In the genomic region with DNA sequence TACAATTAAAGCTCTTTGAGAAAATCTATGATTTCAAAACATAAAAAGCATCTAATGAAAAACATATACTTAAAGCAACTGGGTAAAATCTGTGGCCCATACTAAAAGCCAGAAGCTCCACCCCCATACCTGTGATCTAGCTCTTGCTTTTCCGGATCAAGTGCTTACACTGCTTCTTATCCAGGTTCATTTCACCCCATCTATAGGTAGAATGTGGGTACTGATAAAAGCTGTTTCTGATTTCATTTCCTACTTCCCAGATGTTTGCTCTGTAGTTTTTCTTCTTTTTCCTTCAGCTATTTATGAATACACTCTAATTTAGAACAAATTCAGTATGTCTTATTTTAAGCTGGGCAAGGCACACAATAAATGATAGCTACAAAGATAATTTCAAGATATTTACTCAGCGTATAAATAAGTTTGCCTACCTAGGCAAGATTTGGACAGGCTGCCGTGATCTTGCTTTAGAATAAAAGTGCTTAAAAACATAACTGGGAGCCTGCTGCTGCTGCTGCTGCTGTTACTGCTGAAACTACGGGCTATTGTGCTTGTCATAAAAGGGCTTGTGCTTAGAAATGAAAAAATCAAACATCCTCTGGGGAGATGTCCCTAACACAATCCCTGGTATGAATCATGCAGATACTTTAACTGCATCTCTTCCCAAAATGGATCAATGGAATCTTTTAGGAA, we compare ENCODE assay signal across 8 cellular contexts. TPM values are rescaled to one million over a fixed set of nuclear protein-coding genes. Genes with fewer than 3 reads are reported as not detected.
DNase-seq lines count a peak whose midpoint lies in the region; ATAC-seq and TF ChIP-seq lines count a peak whose summit lies in the region.

No MANE protein-coding gene starts in this region.

- H3K27ac ChIP-seq in heart right ventricle, result peak overlapping the region in 7 of 10 donors; percentile 86 to 96 (median 89)
- no peak overlapping the region for H3K27ac ChIP-seq in adrenal gland
- H3K27ac ChIP-seq in upper lobe of right lung, result no peak overlapping the region

- DNase-seq in heart right ventricle, result no peak
- no peak for DNase-seq in left ventricle myocardium superior
- peak; percentile 70 for DNase-seq in NCI-H2029 (lab: John Stamatoyannopoulos, UW)
- DNase-seq in adrenal gland, result no peak
- no peak for DNase-seq in kidney epithelial cell (ENCODE audit: low read depth)
- DNase-seq in upper lobe of right lung, result no peak
- no peak for DNase-seq in SKM-1 treated with dmso at 0.1 percent for 144 hours (lab: John Stamatoyannopoulos, UW; ENCODE audit: unreplicated experiment)

- H3K9me3 ChIP-seq in heart right ventricle (no peaks in the 10 kb centered on the region), adrenal gland (replicated peaks in 1 of 3) (no peaks in the 10 kb centered on the region), upper lobe of right lung (no peaks in the 10 kb centered on the region)

- TF ChIP-seq POLR2A in adrenal gland (IDR thresholded peaks at IDR 0.05), result no peak

- H3K27me3 ChIP-seq in heart right ventricle, result no peaks in the 10 kb centered on the region
- no peaks in the 10 kb centered on the region for H3K27me3 ChIP-seq in adrenal gland
- no peaks in the 10 kb centered on the region for H3K27me3 ChIP-seq in kidney epithelial cell (ENCODE audit: control insufficient read depth, insufficient read depth, low read length)
- peaks cover 3% of the 10 kb centered on the region for H3K27me3 ChIP-seq in upper lobe of right lung

- 26 to 27% methylated on average over 4 of the region's 4 CpGs for WGBS in heart right ventricle, 2 donors
- 52 to 66% (median 60%) methylated on average over 4 of the region's 4 CpGs for WGBS in adrenal gland, 4 donors

- H3K36me3 ChIP-seq in heart right ventricle (no peaks in the 10 kb centered on the region), adrenal gland (replicated peaks in 1 of 2) (no peaks in the 10 kb centered on the region), kidney epithelial cell (ENCODE audit: control insufficient read depth, insufficient read depth, low read length) (no peaks in the 10 kb centered on the region), upper lobe of right lung (no peaks in the 10 kb centered on the region)

- intact Hi-C loops in heart right ventricle (cut with DNase I) (loop anchor here in 8 of 10 donors (2.0 to 10.0 kb wide), 24 partner anchors 35 to 873 kb away; no protein-coding TSS in a partner anchor), left ventricle myocardium superior (cut with micrococcal nuclease) (loop anchor here (5.0 to 10.0 kb wide), 4 partner anchors 73 to 415 kb away; no protein-coding TSS in a partner anchor), adrenal gland (cut with DNase I) (no loop called here), upper lobe of right lung (cut with DNase I) (loop anchor here (10.0 kb wide), 2 partner anchors 183 to 763 kb away; no protein-coding TSS in a partner anchor)

- ATAC-seq in heart right ventricle, result no peak
- ATAC-seq in left ventricle myocardium superior, result no peak
- no peak for ATAC-seq in upper lobe of right lung
- no peak for ATAC-seq in HG02642 (IDR thresholded peaks at IDR 0.05; ENCODE audit: poor library complexity, unreplicated experiment)

- H3K4me3 ChIP-seq in heart right ventricle (peak overlapping the region; percentile 57 to 98 (median 86)), adrenal gland (peak overlapping the region in 1 of 4 donors; percentile 76), kidney epithelial cell (ENCODE audit: low read depth, low read length) (peak overlapping the region; percentile 91), upper lobe of right lung (peak overlapping the region; percentile 81)

- TF ChIP-seq CTCF in heart right ventricle (IDR thresholded peaks at IDR 0.05) (peak in 6 of 9 donors; percentile 16 to 44 (median 28)), adrenal gland (IDR thresholded peaks at IDR 0.05) (peak in 4 of 6 experiments; percentile 23 to 39 (median 25)), kidney epithelial cell (IDR thresholded peaks at IDR 0.05; ENCODE audit: insufficient read depth, low read length, poor library complexity, severe bottlenecking) (peak; percentile 63), upper lobe of right lung (IDR thresholded peaks at IDR 0.05) (peak; percentile 52)

- H3K4me1 ChIP-seq in heart right ventricle (peaks cover 4 to 70% (median 54%) of the 10 kb centered on the region in 9 donors), adrenal gland (replicated peaks in 1 of 2) (peaks cover 0 to 33% of the 10 kb centered on the region in 2 donors), upper lobe of right lung (peaks cover 50% of the 10 kb centered on the region)

RNA-seq across cellular contexts. Expression of gene SIPA1L2, which starts 2.1 kb away (rescaled TPM):
- total RNA-seq in heart right ventricle, result 100 to 1,000 TPM in 5 of 10 donors, 10 to 100 TPM in 5; 64.9 to 141 (median 101) TPM
- polyA plus RNA-seq in heart right ventricle, result 10 to 100 TPM; 20.3 to 39.3 TPM
- total RNA-seq in left ventricle myocardium superior, result 127 TPM
- 10 to 100 TPM in 5 of 8 donors, 1 to 10 TPM in 3; 8.3 to 15.9 (median 10.8) TPM for total RNA-seq in adrenal gland
- polyA plus RNA-seq in adrenal gland, result 10 to 100 TPM in 1 of 3 donors, 1 to 10 TPM in 2; 5.5 to 11.6 (median 6.2) TPM
- 13.7 and 16.4 TPM in 2 replicates for total RNA-seq in kidney epithelial cell
- 38.3 TPM for total RNA-seq in upper lobe of right lung

Comparison
In these comparisons a context has a peak if more than half of its experiments do, and no peak if none do; other contexts are left out.
1. H3K27ac ChIP-seq: peak in heart right ventricle (7 of 10); none in adrenal gland (0 of 5) and upper lobe of right lung (single experiment).
2. intact Hi-C loops: an anchor here in heart right ventricle (2.0 to 10.0 kb wide), left ventricle myocardium superior (5.0 to 10.0 kb wide) and upper lobe of right lung (10.0 kb wide); none called in adrenal gland.
3. Peak in every context shown above with its lines, with median percentiles within 50 percentile points of each other: CTCF ChIP-seq.